ENCODE assay signal across 12 cellular contexts in genomic region chr7:36227223-36227622, GRCh38.
DNase-seq lines count a peak whose midpoint lies in the region; ATAC-seq and TF ChIP-seq lines count a peak whose summit lies in the region.
"Had no signal": no experiment of that assay in that cellular context is flagged by ENCODE, and none has a peak within 500 bp of the region (broad histone marks: within the 10 kb centered on the region; RNA-seq: fewer than 3 reads in every experiment).

No MANE protein-coding gene starts in this region.

- DNase-seq in HFFc6 (peak; percentile 35), epidermal melanocyte (ENCODE audit: insufficient read length, low spot score) (peak; percentile 77), lower leg skin (ENCODE audit: low spot score in 2 of 2) (peak; percentile 75 to 92), upper lobe of right lung (no peak), MV-4-11 (lab: John Stamatoyannopoulos, UW) (no peak), H7 (no peak)
- DNase-seq: activated CD8-positive, alpha-beta memory T cell treated with anti-CD3 and anti-CD28 coated beads, Interleukin-2, amount 10 ng/mL, durations not matched to agents 7 days and 5 days; activated naive CD8-positive, alpha-beta T cell treated with anti-CD3 and anti-CD28 coated beads, Interleukin-2, amount 50 U/mL, for 24 hours; NCI-H1694; posterior cingulate gyrus; thyroid gland had no signal

- no peaks in the 10 kb centered on the region for H3K27me3 ChIP-seq in upper lobe of right lung
- no peaks in the 10 kb centered on the region for H3K27me3 ChIP-seq in H7 (ENCODE audit: control insufficient read depth, insufficient read depth, low read length)
- H3K27me3 ChIP-seq: thyroid gland had no signal

- peaks cover 5% of the 10 kb centered on the region for H3K27me3 Mint-ChIP-seq in HFFc6 (ENCODE audit: insufficient read depth)
- H3K27me3 Mint-ChIP-seq: activated naive CD8-positive, alpha-beta T cell treated with anti-CD3 and anti-CD28 coated beads, Interleukin-2, amount 50 U/mL, for 24 hours had no signal

- H3K27ac ChIP-seq in upper lobe of right lung: no peak overlapping the region
- H3K27ac ChIP-seq: thyroid gland had no signal

- no peaks in the 10 kb centered on the region for H3K9me3 Mint-ChIP-seq in HFFc6
- H3K9me3 Mint-ChIP-seq: activated naive CD8-positive, alpha-beta T cell treated with anti-CD3 and anti-CD28 coated beads, Interleukin-2, amount 50 U/mL, for 24 hours had no signal

- H3K9me3 ChIP-seq in upper lobe of right lung: no peaks in the 10 kb centered on the region
- H3K9me3 ChIP-seq: thyroid gland had no signal

- no peaks in the 10 kb centered on the region for H3K36me3 Mint-ChIP-seq in HFFc6 (ENCODE audit: low read depth)
- H3K36me3 Mint-ChIP-seq: activated CD8-positive, alpha-beta memory T cell treated with anti-CD3 and anti-CD28 coated beads, Interleukin-2, amount 10 ng/mL, durations not matched to agents 7 days and 5 days had no signal

- ATAC-seq in upper lobe of right lung: peak; percentile 67
- no peak for ATAC-seq in HG03520 (IDR thresholded peaks at IDR 0.05; ENCODE audit: unreplicated experiment)
- ATAC-seq: activated CD8-positive, alpha-beta memory T cell treated with anti-CD3 and anti-CD28 coated beads, Interleukin-2, amount 10 ng/mL, durations not matched to agents 7 days and 5 days; activated naive CD8-positive, alpha-beta T cell treated with anti-CD3 and anti-CD28 coated beads, Interleukin-2, amount 50 U/mL, for 24 hours had no signal

- WGBS in lower leg skin, 2 donors: 11 to 18% methylated on average over 5 of the region's 5 CpGs

- H3K27ac Mint-ChIP-seq in HFFc6: no peak overlapping the region
- H3K27ac Mint-ChIP-seq: activated CD8-positive, alpha-beta memory T cell treated with anti-CD3 and anti-CD28 coated beads, Interleukin-2, amount 10 ng/mL, durations not matched to agents 7 days and 5 days; activated naive CD8-positive, alpha-beta T cell treated with anti-CD3 and anti-CD28 coated beads, Interleukin-2, amount 50 U/mL, for 24 hours had no signal

- H3K4me3 Mint-ChIP-seq in HFFc6: no peak overlapping the region
- H3K4me3 Mint-ChIP-seq: activated CD8-positive, alpha-beta memory T cell treated with anti-CD3 and anti-CD28 coated beads, Interleukin-2, amount 10 ng/mL, durations not matched to agents 7 days and 5 days; activated naive CD8-positive, alpha-beta T cell treated with anti-CD3 and anti-CD28 coated beads, Interleukin-2, amount 50 U/mL, for 24 hours had no signal

- H3K36me3 ChIP-seq in upper lobe of right lung: no peaks in the 10 kb centered on the region
- H3K36me3 ChIP-seq in H7 (replicated peaks; ENCODE audit: control insufficient read depth, insufficient read depth, low read length): no peaks in the 10 kb centered on the region
- H3K36me3 ChIP-seq: thyroid gland had no signal

- peaks cover 11% of the 10 kb centered on the region for H3K4me1 ChIP-seq in upper lobe of right lung
- H3K4me1 ChIP-seq: thyroid gland had no signal

- TF ChIP-seq CTCF in HFFc6 (IDR thresholded peaks at IDR 0.05): no peak
- TF ChIP-seq CTCF in lower leg skin (IDR thresholded peaks at IDR 0.05): no peak
- TF ChIP-seq CTCF in upper lobe of right lung (IDR thresholded peaks at IDR 0.05): no peak

- intact Hi-C loops in lower leg skin (cut with DNase I; ENCODE audit: low total_unique reads): no loop called here
- intact Hi-C loops in upper lobe of right lung (cut with DNase I): no loop called here

- H3K4me1 Mint-ChIP-seq in HFFc6 (ENCODE audit: low read depth): no peaks in the 10 kb centered on the region
- H3K4me1 Mint-ChIP-seq: activated CD8-positive, alpha-beta memory T cell treated with anti-CD3 and anti-CD28 coated beads, Interleukin-2, amount 10 ng/mL, durations not matched to agents 7 days and 5 days; activated naive CD8-positive, alpha-beta T cell treated with anti-CD3 and anti-CD28 coated beads, Interleukin-2, amount 50 U/mL, for 24 hours had no signal

- H3K4me3 ChIP-seq in lower leg skin (ENCODE audit: low read depth, poor library complexity, severe bottlenecking) (no peak overlapping the region), upper lobe of right lung (no peak overlapping the region), H7 (ENCODE audit: insufficient read depth, low read depth, low read length) (no peak overlapping the region)
- H3K4me3 ChIP-seq: thyroid gland had no signal

- TF ChIP-seq POLR2A in lower leg skin (IDR thresholded peaks at IDR 0.05): no peak

Comparison
In these comparisons a context has a peak if more than half of its experiments do, and no peak if none do; other contexts are left out.
1. DNase-seq: peak in HFFc6 (single experiment), epidermal melanocyte (single experiment) and lower leg skin (2 of 2); none in upper lobe of right lung (single experiment), MV-4-11 (single experiment) and H7 (single experiment).